In genomic region chr2:229179598-229179997, GRCh38 we compare ENCODE assay signal across 18 cellular contexts.
A peak's percentile ranks its signal among the peaks of the same experiment; 100 is the strongest.
DNase-seq lines count a peak whose midpoint lies in the region; ATAC-seq, FAIRE-seq and TF ChIP-seq lines count a peak whose summit lies in the region.
"Had no signal": no experiment of that assay in that cellular context is flagged by ENCODE, and none has a peak within 500 bp of the region (broad histone marks: within the 10 kb centered on the region; RNA-seq: fewer than 3 reads in every experiment).

No MANE protein-coding gene starts in this region.

- CTCF ChIA-PET in Calu3 (lab: Charles Lee): no interaction called here

- no peak overlapping the region for H3K4me3 ChIP-seq in body of pancreas
- H3K4me3 ChIP-seq in kidney (ENCODE audit: low read length in 2 of 2): no peak overlapping the region
- H3K4me3 ChIP-seq in thoracic aorta: no peak overlapping the region
- H3K4me3 ChIP-seq: GM23248, K562, Peyer's patch had no signal

- intact Hi-C loops in Right ventricle myocardium inferior (cut with DNase I) (no loop called here), cardiac septum (cut with DNase I) (no loop called here), body of pancreas (cut with DNase I) (no loop called here), kidney (cut with DNase I) (no loop called here), Calu3 (cut with micrococcal nuclease; ENCODE audit: unreplicated experiment) (no loop called here)

- 14 to 25% methylated on average over 4 of the region's 4 CpGs for WGBS in body of pancreas, 2 donors

- TF ChIP-seq CTCF in body of pancreas (IDR thresholded peaks at IDR 0.05) (no peak), kidney (IDR thresholded peaks at IDR 0.05; ENCODE audit: borderline replicate concordance, extremely low read depth, insufficient read depth) (no peak), thoracic aorta (IDR thresholded peaks at IDR 0.05) (no peak), Calu3 (IDR thresholded peaks at IDR 0.05; ENCODE audit: unreplicated experiment) (no peak)

- no peaks in the 10 kb centered on the region for H3K27me3 Mint-ChIP-seq in Calu3 (ENCODE audit: unreplicated experiment)

- H3K4me1 ChIP-seq in body of pancreas: peaks cover 15% of the 10 kb centered on the region
- peaks cover 0 to 2% of the 10 kb centered on the region in 2 donors for H3K4me1 ChIP-seq in kidney (ENCODE audit: control insufficient read depth in 1 of 2, insufficient read depth in 1 of 2, low read depth in 1 of 2, low read length in 2 of 2)
- H3K4me1 ChIP-seq in thoracic aorta (ENCODE audit: control insufficient read depth in 1 of 2, low read depth in 2 of 2): peaks cover 5 to 84% of the 10 kb centered on the region in 2 donors
- H3K4me1 ChIP-seq: Peyer's patch had no signal

- TF ChIP-seq POLR2A in body of pancreas (IDR thresholded peaks at IDR 0.05): no peak

- H3K27me3 ChIP-seq in body of pancreas (no peaks in the 10 kb centered on the region), thoracic aorta (replicated peaks; ENCODE audit: insufficient read depth) (no peaks in the 10 kb centered on the region)
- H3K27me3 ChIP-seq: Peyer's patch had no signal

- peak; percentile 66 for ATAC-seq in Right ventricle myocardium inferior
- ATAC-seq in body of pancreas: peak; percentile 59
- ATAC-seq in thoracic aorta (ENCODE audit: insufficient number of reproducible peaks, low FRiP score, low read depth): no peak
- ATAC-seq in HG02852 (IDR thresholded peaks at IDR 0.05; ENCODE audit: unreplicated experiment): no peak
- ATAC-seq: HCT116, K562 had no signal

- no peak overlapping the region for H3K9ac ChIP-seq in kidney (ENCODE audit: low read length in 2 of 2)
- H3K9ac ChIP-seq: GM23248 had no signal

- H3K9me3 ChIP-seq in body of pancreas (peaks cover 0 to 3% (median 0%) of the 10 kb centered on the region in 3 donors), kidney (ENCODE audit: control insufficient read depth in 1 of 2, low read length in 2 of 2) (no peaks in the 10 kb centered on the region), thoracic aorta (no peaks in the 10 kb centered on the region)
- H3K9me3 ChIP-seq: Peyer's patch had no signal

- no peak overlapping the region for H3K4me3 Mint-ChIP-seq in Calu3 (ENCODE audit: low read depth, unreplicated experiment)
- H3K4me3 Mint-ChIP-seq: CD14-positive monocyte had no signal

- no TSS peak for BruUV-seq in Calu3 (replicated peaks; lab: Mats Ljungman, UMichigan)

- no peak overlapping the region for H3K27ac Mint-ChIP-seq in Calu3 (ENCODE audit: unreplicated experiment)

- H3K27ac ChIP-seq in body of pancreas (peak overlapping the region in 3 of 4 donors; percentile 1 to 37 (median 1)), kidney (ENCODE audit: low read depth in 2 of 2, low read length in 2 of 2) (peak overlapping the region in 1 of 2 donors; percentile 14), thoracic aorta (peak overlapping the region; percentile 55 to 70)
- H3K27ac ChIP-seq: GM23248, Peyer's patch had no signal

- no peaks in the 10 kb centered on the region for H3K4me1 Mint-ChIP-seq in Calu3 (ENCODE audit: low read depth, unreplicated experiment)
- H3K4me1 Mint-ChIP-seq: CD14-positive monocyte had no signal

- DNase-seq in Right ventricle myocardium inferior (ENCODE audit: missing footprints): no peak
- DNase-seq in cardiac septum (ENCODE audit: low spot score): no peak
- DNase-seq in body of pancreas: peak in 2 of 4 donors; percentile 25 to 36
- DNase-seq in kidney: peak; percentile 16
- no peak for DNase-seq in thoracic aorta (ENCODE audit: low spot score)
- DNase-seq in NK-92 treated with Interleukin-12 subunit alpha and Interleukin-12 subunit beta, amount 100 ng/mL, for 24 hours (lab: John Stamatoyannopoulos, UW): no peak
- no peak for DNase-seq in Calu3
- DNase-seq: DND-41, GF-D8, GM23248, NCI-H1694, NCI-H345, Peyer's patch had no signal

- peaks cover 17% of the 10 kb centered on the region for H3K9me3 Mint-ChIP-seq in Calu3 (ENCODE audit: low read depth, unreplicated experiment)

- H3K36me3 ChIP-seq in body of pancreas (replicated peaks in 1 of 2; ENCODE audit: insufficient read depth in 1 of 2, low read depth in 2 of 2): no peaks in the 10 kb centered on the region
- H3K36me3 ChIP-seq in kidney (ENCODE audit: control insufficient read depth in 1 of 2, insufficient read depth in 2 of 2, low read length in 2 of 2): no peaks in the 10 kb centered on the region
- no peaks in the 10 kb centered on the region for H3K36me3 ChIP-seq in thoracic aorta
- H3K36me3 ChIP-seq: Peyer's patch had no signal

- no peak for FAIRE-seq in kidney (lab: Jason Lieb, UNC)
- FAIRE-seq: A204.1, K562 had no signal

- no peaks in the 10 kb centered on the region for H3K36me3 Mint-ChIP-seq in Calu3 (ENCODE audit: insufficient read depth, unreplicated experiment)

Comparison
In these comparisons a context has a peak if more than half of its experiments do, and no peak if none do; other contexts are left out.
1. ATAC-seq: peak in Right ventricle myocardium inferior (single experiment) and body of pancreas (single experiment); none in thoracic aorta (single experiment) and HG02852 (single experiment).